8 cellular contexts compared by ENCODE assay signal in genomic region chr12:53299454-53300180, GRCh38. TPM values are rescaled to one million over a fixed set of nuclear protein-coding genes. Genes with fewer than 3 reads are reported as not detected.
DNase-seq lines count a peak whose midpoint lies in the region; ATAC-seq and TF ChIP-seq lines count a peak whose summit lies in the region.

MYG1 (plus strand) TSS chr12:53299695; CDS start chr12:53299738, 43 bp downstream.

- WGBS in SK-N-SH (ENCODE audit: low lambda C conversion rate): 2% methylated on average over 25 of the region's 51 CpGs

- H3K36me3 ChIP-seq in SK-N-SH (replicated peaks in 1 of 2; ENCODE audit: control insufficient read depth in 1 of 2, insufficient read depth in 2 of 2, low read length in 1 of 2): peaks cover 20 to 32% of the 10 kb centered on the region in 2 experiments

- peaks cover 11 to 26% of the 10 kb centered on the region in 2 experiments for H3K4me1 ChIP-seq in SK-N-SH (ENCODE audit: control insufficient read depth in 1 of 2, insufficient read depth in 2 of 2, low read depth in 1 of 2, low read length in 1 of 2)

- no peaks in the 10 kb centered on the region for H3K9me2 ChIP-seq in SK-N-SH

- no peaks in the 10 kb centered on the region for H3K27me3 Mint-ChIP-seq in activated naive CD4-positive, alpha-beta T cell treated with anti-CD3 and anti-CD28 coated beads, Interleukin-2, amount 50 U/mL, for 24 hours

- H3K27ac ChIP-seq in SK-N-SH (ENCODE audit: low read depth in 2 of 2, low read length in 1 of 2) (peak within 1 kb of the TSS; percentile 85 to 88), temporal lobe (ENCODE audit: low read depth, low read length) (peak within 1 kb of the TSS; percentile 76)

- H3K9me3 Mint-ChIP-seq in activated naive CD4-positive, alpha-beta T cell treated with anti-CD3 and anti-CD28 coated beads, Interleukin-2, amount 50 U/mL, for 24 hours: no peaks in the 10 kb centered on the region

- DNase-seq in GM03348 (ENCODE audit: low spot score): peak; percentile 89
- DNase-seq in HCEC 1CT: peak; percentile 89
- peak; percentile 95 for DNase-seq in NB4 (ENCODE audit: low read depth)
- peak; percentile 90 for DNase-seq in SK-N-SH
- DNase-seq in glomerular visceral epithelial cell (ENCODE audit: extremely low spot score): peak; percentile 88
- DNase-seq in omental fat pad (ENCODE audit: low spot score): peak; percentile 36

- POLR2A ChIA-PET in SK-N-SH (lab: Yijun Ruan, JAX): interaction anchor here (0.7 to 2.8 kb wide), 7 partner anchors 9 to 194 kb away, joined by 3 to 19 read pairs (median 3); partner anchors contain the start of genes AAAS, CSAD and ZNF740

- H2AFZ ChIP-seq in SK-N-SH (ENCODE audit: low read depth): peak within 1 kb of the TSS; percentile 56; the same call in 1 of the 2 replicates

- peaks cover 13% of the 10 kb centered on the region for H3K36me3 Mint-ChIP-seq in activated naive CD4-positive, alpha-beta T cell treated with anti-CD3 and anti-CD28 coated beads, Interleukin-2, amount 50 U/mL, for 24 hours

- H3K9me3 ChIP-seq in SK-N-SH: no peaks in the 10 kb centered on the region

- TF ChIP-seq CTCF in NB4 (IDR thresholded peaks at IDR 0.05; ENCODE audit: low read depth, low read length) (no peak), SK-N-SH (IDR thresholded peaks at IDR 0.05) (peak; percentile 24), omental fat pad (IDR thresholded peaks at IDR 0.05) (no peak)

- H3K4me3 Mint-ChIP-seq in activated naive CD4-positive, alpha-beta T cell treated with anti-CD3 and anti-CD28 coated beads, Interleukin-2, amount 50 U/mL, for 24 hours: peak within 1 kb of the TSS; percentile 94

- peak within 1 kb of the TSS; percentile 77 for H3K9ac ChIP-seq in SK-N-SH

- peaks cover 73% of the 10 kb centered on the region for H3K4me1 Mint-ChIP-seq in activated naive CD4-positive, alpha-beta T cell treated with anti-CD3 and anti-CD28 coated beads, Interleukin-2, amount 50 U/mL, for 24 hours

- peaks cover 25% of the 10 kb centered on the region for H3F3A ChIP-seq in SK-N-SH (replicated peaks; ENCODE audit: insufficient read depth)

- peak within 1 kb of the TSS; percentile 96 for H3K27ac Mint-ChIP-seq in activated naive CD4-positive, alpha-beta T cell treated with anti-CD3 and anti-CD28 coated beads, Interleukin-2, amount 50 U/mL, for 24 hours

- peak within 1 kb of the TSS; percentile 93 for H3K4me3 ChIP-seq in NB4 (ENCODE audit: low read depth, low read length)
- peak within 1 kb of the TSS; percentile 77 for H3K4me3 ChIP-seq in SK-N-SH (ENCODE audit: low read depth in 2 of 2, low read length in 1 of 2)

- H3K27me3 ChIP-seq in SK-N-SH (ENCODE audit: insufficient read depth): no peaks in the 10 kb centered on the region

- peak; percentile 54 for ATAC-seq in omental fat pad (ENCODE audit: low FRiP score)

- CTCF ChIA-PET in SK-N-SH (lab: Yijun Ruan, JAX): interaction anchor here (0.7 to 19.2 kb wide), 11 partner anchors 10 to 193 kb away, joined by 3 to 363 read pairs (median 5); partner anchors contain the start of gene AAAS

- H4K20me1 ChIP-seq in SK-N-SH (ENCODE audit: insufficient read depth): no peaks in the 10 kb centered on the region

- TF ChIP-seq POLR2A in NB4 (IDR thresholded peaks at IDR 0.05; ENCODE audit: extremely low read depth, insufficient read length): peak; percentile 80

- peaks cover 79% of the 10 kb centered on the region for H3K79me2 ChIP-seq in SK-N-SH (ENCODE audit: insufficient read depth)

- peak within 1 kb of the TSS; percentile 80 for H3K4me2 ChIP-seq in SK-N-SH

- TF ChIP-seq RAD21 in SK-N-SH (IDR thresholded peaks at IDR 0.05; ENCODE audit: low read length): no peak

- TF ChIP-seq EP300 in SK-N-SH (IDR thresholded peaks at IDR 0.05; ENCODE audit: borderline replicate concordance in 1 of 2, low read depth in 1 of 2, low read length in 1 of 2): no peak

TF ChIP-seq in SK-N-SH, 30 proteins besides CTCF, POLR2A, EP300 and RAD21 (continues in another document):
- TF ChIP-seq MXI1 (IDR thresholded peaks at IDR 0.05; ENCODE audit: low read depth, low read length) (peak; percentile 85), NFIC (IDR thresholded peaks at IDR 0.05; ENCODE audit: borderline replicate concordance) (peak; percentile 5; the same call in 1 of the 2 replicates), REST (IDR thresholded peaks at IDR 0.05; ENCODE audit: low read depth, low read length) (peak; percentile 58; the same call in 1 of the 2 replicates), JUND (IDR thresholded peaks at IDR 0.05) (no peak; the same call in 1 of the 2 replicates), PBX3 (IDR thresholded peaks at IDR 0.05) (peak; percentile 52; the same call in 1 of the 2 replicates), POLR2AphosphoS5 (IDR thresholded peaks at IDR 0.05; ENCODE audit: low read depth, low read length) (peak; percentile 81), ELF1 (IDR thresholded peaks at IDR 0.05) (peak; percentile 87), GABPA (IDR thresholded peaks at IDR 0.05; ENCODE audit: low read depth) (peak; percentile 99), CHD2 (IDR thresholded peaks at IDR 0.05; ENCODE audit: low read length, partially characterized antibody) (peak; percentile 74), USF1 (IDR thresholded peaks at IDR 0.05; ENCODE audit: borderline replicate concordance, low read depth) (no peak), FOSL2 (IDR thresholded peaks at IDR 0.05; ENCODE audit: borderline replicate concordance, low read depth) (no peak), MAX (IDR thresholded peaks at IDR 0.05; ENCODE audit: low read depth) (peak; percentile 82), NRF1 (IDR thresholded peaks at IDR 0.05; ENCODE audit: low read depth, low read length) (peak; percentile 59), SIN3A (IDR thresholded peaks at IDR 0.05; ENCODE audit: borderline replicate concordance, low read depth, low read length) (peak; percentile 60), EZH2phosphoT487 (IDR thresholded peaks at IDR 0.05; ENCODE audit: borderline replicate concordance, low read depth) (no peak), MEF2A (IDR thresholded peaks at IDR 0.05; ENCODE audit: borderline replicate concordance, low read depth) (no peak), TAF1 (IDR thresholded peaks at IDR 0.05; ENCODE audit: borderline replicate concordance, low read depth, low read length) (peak; percentile 59; the same call in 1 of the 2 replicates), YY1 (IDR thresholded peaks at IDR 0.05; ENCODE audit: low read depth) (0 out of 2 replicates have a peak, but pooled peaks have one; percentile 78)

RNA-seq across cellular contexts. Expression of gene MYG1, which starts in this region (rescaled TPM):
- polyA plus RNA-seq in SK-N-SH (2012; rRNA removed): 93.5 and 101 TPM in 2 replicates
- polyA plus RNA-seq in SK-N-SH (2012; cell fraction: cytosol; rRNA removed): 56.9 and 73.3 TPM in 2 replicates
- polyA plus RNA-seq in SK-N-SH (2012; cell fraction: nucleus; rRNA removed): 109 and 132 TPM in 2 replicates
- total RNA-seq in omental fat pad: 10 to 100 TPM; 33.9 to 42.6 (median 35.7) TPM
- 27.0 TPM for total RNA-seq in temporal lobe

Comparison
In these comparisons a context has a peak if more than half of its experiments do, and no peak if none do; other contexts are left out.
1. Peak in every context shown above with its lines: DNase-seq, ATAC-seq, H3K4me3 ChIP-seq and H3K27ac ChIP-seq.
2. DNase-seq: peak in every context shown above with its lines; median percentile 95 in NB4; 90 in SK-N-SH; 89 in GM03348; 89 in HCEC 1CT; 88 in glomerular visceral epithelial cell; 36 in omental fat pad.